Comparison of ENCODE assay signal across 11 cellular contexts in genomic region chr1:36203027-36203553, GRCh38. TPM values are rescaled to one million over a fixed set of nuclear protein-coding genes. Genes with fewer than 3 reads are reported as not detected.
DNase-seq lines count a peak whose midpoint lies in the region; ATAC-seq and TF ChIP-seq lines count a peak whose summit lies in the region.
"Had no signal": no experiment of that assay in that cellular context is flagged by ENCODE, and none has a peak within 500 bp of the region (broad histone marks: within the 10 kb centered on the region; RNA-seq: fewer than 3 reads in every experiment).

No MANE protein-coding gene starts in this region.

- H2AFZ ChIP-seq in ACC112 (ENCODE audit: low read length, unreplicated experiment) = no peak overlapping the region

- peaks cover 16% of the 10 kb centered on the region for H3K4me1 Mint-ChIP-seq in activated CD8-positive, alpha-beta T cell treated with anti-CD3 and anti-CD28 coated beads for 36 hours (ENCODE audit: low read depth)
- H3K4me1 Mint-ChIP-seq in activated CD4-positive, alpha-beta memory T cell treated with anti-CD3 and anti-CD28 coated beads for 36 hours (ENCODE audit: low read depth) = peaks cover 10% of the 10 kb centered on the region

- no peaks in the 10 kb centered on the region for H3K9me3 ChIP-seq in adipocyte (ENCODE audit: control insufficient read depth, low read length)
- H3K9me3 ChIP-seq in right cardiac atrium (ENCODE audit: control insufficient read depth, low read length) = no peaks in the 10 kb centered on the region
- H3K9me3 ChIP-seq: MG63 had no signal

- H3K79me2 ChIP-seq in ACC112 (ENCODE audit: control insufficient read depth, insufficient read depth, low read length, unreplicated experiment) = no peaks in the 10 kb centered on the region

- no peak for ATAC-seq in right cardiac atrium
- ATAC-seq in activated CD8-positive, alpha-beta T cell treated with anti-CD3 and anti-CD28 coated beads for 36 hours = no peak
- ATAC-seq in left lobe of liver = no peak

- POLR2A ChIA-PET in activated CD8-positive, alpha-beta T cell treated with anti-CD3 and anti-CD28 coated beads for 36 hours (lab: Charles Lee) = no interaction called here
- POLR2A ChIA-PET in activated CD4-positive, alpha-beta memory T cell treated with anti-CD3 and anti-CD28 coated beads for 36 hours (lab: Charles Lee) = no interaction called here

- H3K36me3 ChIP-seq in ACC112 (ENCODE audit: insufficient read depth, low read length) = no peaks in the 10 kb centered on the region
- H3K36me3 ChIP-seq in adipocyte (ENCODE audit: control insufficient read depth, insufficient read depth, low read length, severe bottlenecking) = no peaks in the 10 kb centered on the region
- no peaks in the 10 kb centered on the region for H3K36me3 ChIP-seq in rectal smooth muscle tissue (ENCODE audit: control insufficient read depth, insufficient read depth, low read length)
- H3K36me3 ChIP-seq: MG63 had no signal

- no peaks in the 10 kb centered on the region for H3K27me3 Mint-ChIP-seq in activated CD8-positive, alpha-beta T cell treated with anti-CD3 and anti-CD28 coated beads for 36 hours
- no peaks in the 10 kb centered on the region for H3K27me3 Mint-ChIP-seq in activated CD4-positive, alpha-beta memory T cell treated with anti-CD3 and anti-CD28 coated beads for 36 hours

- no peak overlapping the region for H3K27ac Mint-ChIP-seq in activated CD8-positive, alpha-beta T cell treated with anti-CD3 and anti-CD28 coated beads for 36 hours
- no peak overlapping the region for H3K27ac Mint-ChIP-seq in activated CD4-positive, alpha-beta memory T cell treated with anti-CD3 and anti-CD28 coated beads for 36 hours

- WGBS in right cardiac atrium = 77% methylated on average over 3 of the region's 3 CpGs

- H3K4me1 ChIP-seq in ACC112 (ENCODE audit: control insufficient read depth, insufficient read depth, low read length, unreplicated experiment) (peaks cover 36% of the 10 kb centered on the region), adipocyte (ENCODE audit: control insufficient read depth, insufficient read depth, low read length) (peaks cover 51% of the 10 kb centered on the region), right cardiac atrium (ENCODE audit: control insufficient read depth, insufficient read depth, low read length) (peaks cover 20% of the 10 kb centered on the region), rectal smooth muscle tissue (ENCODE audit: control insufficient read depth, insufficient read depth, low read length) (peaks cover 9% of the 10 kb centered on the region)

- CTCF ChIA-PET in activated CD8-positive, alpha-beta T cell treated with anti-CD3 and anti-CD28 coated beads for 36 hours (lab: Charles Lee) = interaction anchor here (1.4 kb wide), 1 partner anchor 15 kb away, joined by 3 read pairs; no protein-coding TSS in a partner anchor
- CTCF ChIA-PET in activated CD4-positive, alpha-beta memory T cell treated with anti-CD3 and anti-CD28 coated beads for 36 hours (lab: Charles Lee) = no interaction called here

- no peak overlapping the region for H3K4me3 ChIP-seq in ACC112 (ENCODE audit: low read depth, low read length)
- no peak overlapping the region for H3K4me3 ChIP-seq in adipocyte (ENCODE audit: low read length)
- H3K4me3 ChIP-seq in right cardiac atrium (ENCODE audit: low read length) = no peak overlapping the region
- no peak overlapping the region for H3K4me3 ChIP-seq in rectal smooth muscle tissue (ENCODE audit: low read length)
- H3K4me3 ChIP-seq: MG63 had no signal

- H3K9ac ChIP-seq in adipocyte (ENCODE audit: low read length) (peak overlapping the region; percentile 69), rectal smooth muscle tissue (ENCODE audit: low read length) (no peak overlapping the region)

- no peak for TF ChIP-seq CTCF in activated CD8-positive, alpha-beta T cell treated with anti-CD3 and anti-CD28 coated beads for 36 hours (IDR thresholded peaks at IDR 0.05)

- no peak for DNase-seq in adipocyte (ENCODE audit: low read depth)
- DNase-seq in right cardiac atrium = no peak
- DNase-seq in activated CD8-positive, alpha-beta T cell treated with anti-CD3 and anti-CD28 coated beads for 36 hours = no peak
- no peak for DNase-seq in left lobe of liver (ENCODE audit: low spot score)
- no peak for DNase-seq in NCI-H146 (lab: John Stamatoyannopoulos, UW)
- DNase-seq in activated CD4-positive, alpha-beta memory T cell treated with anti-CD3 and anti-CD28 coated beads for 36 hours = no peak
- DNase-seq: activated CD4-positive, alpha-beta T cell treated with anti-CD3 and anti-CD28 coated beads for 48 hours had no signal

- intact Hi-C loops in right cardiac atrium (cut with DNase I) = no loop called here
- intact Hi-C loops in activated CD8-positive, alpha-beta T cell treated with anti-CD3 and anti-CD28 coated beads for 36 hours (cut with micrococcal nuclease) = no loop called here
- intact Hi-C loops in activated CD4-positive, alpha-beta memory T cell treated with anti-CD3 and anti-CD28 coated beads for 36 hours (cut with micrococcal nuclease) = no loop called here

- no peak overlapping the region for H3K4me3 Mint-ChIP-seq in activated CD8-positive, alpha-beta T cell treated with anti-CD3 and anti-CD28 coated beads for 36 hours
- H3K4me3 Mint-ChIP-seq in activated CD4-positive, alpha-beta memory T cell treated with anti-CD3 and anti-CD28 coated beads for 36 hours = no peak overlapping the region

- H3K36me3 Mint-ChIP-seq in activated CD8-positive, alpha-beta T cell treated with anti-CD3 and anti-CD28 coated beads for 36 hours (ENCODE audit: low read depth) = no peaks in the 10 kb centered on the region
- H3K36me3 Mint-ChIP-seq in activated CD4-positive, alpha-beta memory T cell treated with anti-CD3 and anti-CD28 coated beads for 36 hours = no peaks in the 10 kb centered on the region

- H3K27ac ChIP-seq in ACC112 (ENCODE audit: low read depth, low read length) (peak overlapping the region; percentile 66), right cardiac atrium (ENCODE audit: low read length) (peak overlapping the region; percentile 93), rectal smooth muscle tissue (ENCODE audit: low read depth, low read length) (peak overlapping the region; percentile 54)
- H3K27ac ChIP-seq: epithelial cell of prostate had no signal

- H3K9me3 Mint-ChIP-seq in activated CD8-positive, alpha-beta T cell treated with anti-CD3 and anti-CD28 coated beads for 36 hours = no peaks in the 10 kb centered on the region
- H3K9me3 Mint-ChIP-seq in activated CD4-positive, alpha-beta memory T cell treated with anti-CD3 and anti-CD28 coated beads for 36 hours = no peaks in the 10 kb centered on the region

- H3K27me3 ChIP-seq in ACC112 (ENCODE audit: insufficient read depth, low read length) (no peaks in the 10 kb centered on the region), adipocyte (replicated peaks; ENCODE audit: control insufficient read depth, insufficient read depth, low read length) (no peaks in the 10 kb centered on the region), right cardiac atrium (ENCODE audit: control insufficient read depth, insufficient read depth) (no peaks in the 10 kb centered on the region), rectal smooth muscle tissue (ENCODE audit: control insufficient read depth, insufficient read depth, low read length) (no peaks in the 10 kb centered on the region)
- H3K27me3 ChIP-seq: MG63 had no signal

RNA-seq across cellular contexts. Expression of gene THRAP3, which starts 21.2 kb away (rescaled TPM):
- total RNA-seq in right cardiac atrium (10 to 100 TPM; 66.3 to 85.5 (median 77.3) TPM), left lobe of liver (34.8 TPM)
- polyA plus RNA-seq in right cardiac atrium = 32.6 TPM
- 100 to 1,000 TPM; 119 to 121 TPM for total RNA-seq in activated CD8-positive, alpha-beta T cell treated with anti-CD3 and anti-CD28 coated beads for 36 hours
- 100 to 1,000 TPM; 135 to 138 TPM for total RNA-seq in activated CD4-positive, alpha-beta memory T cell treated with anti-CD3 and anti-CD28 coated beads for 36 hours

RNA-seq across cellular contexts. Expression of gene MAP7D1, which starts 47.1 kb away (rescaled TPM):
- total RNA-seq in right cardiac atrium = 100 to 1,000 TPM; 285 to 403 (median 374) TPM
- polyA plus RNA-seq in right cardiac atrium = 330 TPM
- total RNA-seq in activated CD8-positive, alpha-beta T cell treated with anti-CD3 and anti-CD28 coated beads for 36 hours = 100 to 1,000 TPM; 125 to 129 TPM
- total RNA-seq in left lobe of liver = 13.3 TPM
- total RNA-seq in activated CD4-positive, alpha-beta memory T cell treated with anti-CD3 and anti-CD28 coated beads for 36 hours = 100 to 1,000 TPM; 138 to 143 TPM

RNA-seq across cellular contexts. Expression of gene TRAPPC3, which starts 53.8 kb away (rescaled TPM):
- total RNA-seq in right cardiac atrium (10 to 100 TPM; 58.5 to 67.2 (median 64.0) TPM), left lobe of liver (24.8 TPM)
- 73.6 TPM for polyA plus RNA-seq in right cardiac atrium
- total RNA-seq in activated CD8-positive, alpha-beta T cell treated with anti-CD3 and anti-CD28 coated beads for 36 hours = 10 to 100 TPM; 47.9 to 48.4 TPM
- total RNA-seq in activated CD4-positive, alpha-beta memory T cell treated with anti-CD3 and anti-CD28 coated beads for 36 hours = 10 to 100 TPM; 56.7 to 56.8 TPM
